Comparison of ENCODE assay signal across 1 cellular context in genomic region chr3:72227536-72228070, GRCh38.
TF ChIP-seq lines count a peak whose summit lies in the region.

No MANE protein-coding gene starts in this region.

TF ChIP-seq in HEK293, 187 proteins besides CTCF, POLR2A, EP300 and RAD21 (continued from another document):
- TF ChIP-seq ELK4 (IDR thresholded peaks at IDR 0.05; ENCODE audit: borderline replicate concordance, low read depth, low read length), result no peak
